ENCODE assay signal across 18 cellular contexts in genomic region chr15:44081223-44082013, GRCh38.
A peak's percentile ranks its signal among the peaks of the same experiment; 100 is the strongest.
DNase-seq lines count a peak whose midpoint lies in the region; ATAC-seq, FAIRE-seq and TF ChIP-seq lines count a peak whose summit lies in the region.
"Had no signal": no experiment of that assay in that cellular context is flagged by ENCODE, and none has a peak within 500 bp of the region (broad histone marks: within the 10 kb centered on the region; RNA-seq: fewer than 3 reads in every experiment).

No MANE protein-coding gene starts in this region.

- peak overlapping the region; percentile 87 for H3K4me2 ChIP-seq in endothelial cell of umbilical vein (ENCODE audit: insufficient read depth, low read length)
- H3K4me2 ChIP-seq: neural progenitor cell had no signal

- H3K4me1 ChIP-seq in endothelial cell of umbilical vein (ENCODE audit: control insufficient read depth, extremely low read depth, insufficient read depth, low read length) (peaks cover 48% of the 10 kb centered on the region), mucosa of descending colon (ENCODE audit: low read depth) (no peaks in the 10 kb centered on the region)
- H3K4me1 ChIP-seq: body of pancreas, neural progenitor cell, right atrium auricular region had no signal

- no peaks in the 10 kb centered on the region for H3K36me3 ChIP-seq in endothelial cell of umbilical vein (ENCODE audit: control insufficient read depth in 2 of 2, extremely low read depth in 1 of 2, insufficient read depth in 2 of 2, low read length in 2 of 2)
- no peaks in the 10 kb centered on the region for H3K36me3 ChIP-seq in mucosa of descending colon (ENCODE audit: low read depth)
- H3K36me3 ChIP-seq: right atrium auricular region, thoracic aorta had no signal

- intact Hi-C loops in endothelial cell of umbilical vein (cut with micrococcal nuclease) (loop anchor here (2.0 to 5.0 kb wide), 3 partner anchors 75 to 136 kb away; no protein-coding TSS in a partner anchor), mucosa of descending colon (cut with DNase I, micrococcal nuclease) (no loop called here)

- H3K9me1 ChIP-seq in endothelial cell of umbilical vein (replicated peaks; ENCODE audit: control insufficient read depth, extremely low read depth, insufficient read depth, low read length) = no peaks in the 10 kb centered on the region

- H3K9me3 ChIP-seq in endothelial cell of umbilical vein (replicated peaks; ENCODE audit: control insufficient read depth, insufficient read depth, low read length) = no peaks in the 10 kb centered on the region
- H3K9me3 ChIP-seq in mucosa of descending colon = no peaks in the 10 kb centered on the region
- H3K9me3 ChIP-seq: body of pancreas, right atrium auricular region, thoracic aorta had no signal

- peak overlapping the region; percentile 80 for H3K27ac ChIP-seq in endothelial cell of umbilical vein (ENCODE audit: insufficient read depth, low read depth, low read length)
- H3K27ac ChIP-seq: body of pancreas, neural progenitor cell, right atrium auricular region had no signal

- DNase-seq in GM18507 (ENCODE audit: extremely low spot score, insufficient read length, low read depth) (no peak), amniotic epithelial cell (ENCODE audit: low read depth) (peak; percentile 37), endothelial cell of umbilical vein (ENCODE audit: low read depth, low spot score) (peak; percentile 90), skeletal muscle cell (ENCODE audit: low read depth) (peak; percentile 48), ureter (ENCODE audit: low spot score) (no peak), mucosa of descending colon (no peak), NCI-H1092 treated with DMSO at 0.1 percent for 48 hours (lab: John Stamatoyannopoulos, UW) (no peak)
- DNase-seq: body of pancreas; H7; immature natural killer cell; NCI-H2107; NCI-H82; RPMI8226; stimulated activated CD4-positive, alpha-beta T cell treated with anti-CD3 and anti-CD28 coated beads, Interleukin-2, amount 100 ng/mL, for 24 hours had no signal

- H3K27me3 ChIP-seq in endothelial cell of umbilical vein (ENCODE audit: control insufficient read depth in 2 of 2, insufficient read depth in 2 of 2, low read length in 2 of 2) = no peaks in the 10 kb centered on the region
- H3K27me3 ChIP-seq: body of pancreas, neural progenitor cell, right atrium auricular region had no signal

- POLR2A ChIA-PET in endothelial cell of umbilical vein (lab: Charles Lee) = no interaction called here

- dilution Hi-C loops in endothelial cell of umbilical vein (cut with MboI; ENCODE audit: extremely low pct_ligation_motif_present, low sequenced_read_pairs) = no loop called here

- peak overlapping the region; percentile 44 for H2AFZ ChIP-seq in endothelial cell of umbilical vein (ENCODE audit: low read depth, low read length)
- H2AFZ ChIP-seq: neural progenitor cell had no signal

- FAIRE-seq in GM18507 (lab: Jason Lieb, UNC) = peak; percentile 26
- peak; percentile 80 for FAIRE-seq in endothelial cell of umbilical vein (lab: Jason Lieb, UNC)

- no peaks in the 10 kb centered on the region for H4K20me1 ChIP-seq in endothelial cell of umbilical vein (replicated peaks; ENCODE audit: control insufficient read depth, extremely low read depth, insufficient read depth, low read length)

- peak overlapping the region in 1 of 3 experiments; percentile 17 for H3K4me3 ChIP-seq in endothelial cell of umbilical vein (replicated peaks in 1 of 3; ENCODE audit: insufficient read depth in 1 of 3, low read depth in 1 of 3, low read length in 3 of 3)
- H3K4me3 ChIP-seq in skeletal muscle cell (ENCODE audit: low read depth, low read length) = no peak overlapping the region
- H3K4me3 ChIP-seq in mucosa of descending colon = no peak overlapping the region
- H3K4me3 ChIP-seq: body of pancreas, neural progenitor cell, right atrium auricular region, thoracic aorta had no signal

- peaks cover 2% of the 10 kb centered on the region for H3K79me2 ChIP-seq in endothelial cell of umbilical vein (ENCODE audit: control insufficient read depth, insufficient read depth, low read length)

- H3K9ac ChIP-seq in endothelial cell of umbilical vein (replicated peaks; ENCODE audit: extremely low read depth, insufficient read depth, low read length) = peak overlapping the region; percentile 55
- H3K9ac ChIP-seq: neural progenitor cell had no signal

- TF ChIP-seq CTCF in endothelial cell of umbilical vein (IDR thresholded peaks at IDR 0.05; ENCODE audit: extremely low read depth in 1 of 2, insufficient read depth in 1 of 2, low read depth in 1 of 2, low read length in 2 of 2) (no peak), mucosa of descending colon (IDR thresholded peaks at IDR 0.05) (no peak)

- ATAC-seq in GM18868 (IDR thresholded peaks at IDR 0.05; ENCODE audit: unreplicated experiment) (no peak), mucosa of descending colon (no peak)
- ATAC-seq: body of pancreas had no signal

- CTCF ChIA-PET in endothelial cell of umbilical vein (lab: Charles Lee) = interaction anchor here (0.7 to 1.9 kb wide), 3 partner anchors 17 to 32 kb away, joined by 3 to 8 read pairs (median 3); no protein-coding TSS in a partner anchor

- TF ChIP-seq POLR2A in endothelial cell of umbilical vein (IDR thresholded peaks at IDR 0.05; ENCODE audit: low read depth, low read length) = no peak

- no TSS peak for BruUV-seq in endothelial cell of umbilical vein (replicated peaks; lab: Mats Ljungman, UMichigan)

TF ChIP-seq in endothelial cell of umbilical vein, 7 proteins besides CTCF, POLR2A, EP300 and RAD21:
- TF ChIP-seq MYC (IDR thresholded peaks at IDR 0.05; ENCODE audit: low read depth, low read length) (no peak), EZH2 (IDR thresholded peaks at IDR 0.05; ENCODE audit: borderline replicate concordance, low read depth, low read length, severe bottlenecking) (no peak), GATA2 (IDR thresholded peaks at IDR 0.05; ENCODE audit: insufficient read depth, insufficient read length, low read depth, low read length) (peak; percentile 14), JUN (IDR thresholded peaks at IDR 0.05; ENCODE audit: borderline replicate concordance, insufficient read depth, insufficient read length, low read depth) (peak; percentile 47), POLR2AphosphoS5 (IDR thresholded peaks at IDR 0.05; ENCODE audit: insufficient read depth, low read depth, low read length) (no peak), FOS (IDR thresholded peaks at IDR 0.05; ENCODE audit: borderline replicate concordance, insufficient read depth, low read length) (peak; percentile 54), MAX (IDR thresholded peaks at IDR 0.05; ENCODE audit: insufficient read depth, insufficient read length) (no peak)

Comparison
In these comparisons a context has a peak if more than half of its experiments do, and no peak if none do; other contexts are left out.
1. DNase-seq: peak in amniotic epithelial cell (single experiment), endothelial cell of umbilical vein (single experiment) and skeletal muscle cell (single experiment); none in GM18507 (single experiment), ureter (single experiment), mucosa of descending colon (0 of 3) and NCI-H1092 treated with DMSO at 0.1 percent for 48 hours (single experiment).